In genomic region chr1:60898413-60898812, GRCh38 we compare ENCODE assay signal across 30 cellular contexts.
"Had no signal": no experiment of that assay in that cellular context is flagged by ENCODE, and none has a peak within 500 bp of the region (broad histone marks: within the 10 kb centered on the region; RNA-seq: fewer than 3 reads in every experiment).

No MANE protein-coding gene starts in this region.

- H3K9ac ChIP-seq: SK-N-SH had no signal

- H3K4me3 ChIP-seq: cardiac muscle cell, Peyer's patch, SJSA1 had no signal

- DNase-seq: activated B cell treated with CpG ODN at 0.5 μM for 24 hours; activated CD4-positive, alpha-beta T cell treated with anti-CD3 and anti-CD28 coated beads, Interleukin-2, amount 10 ng/mL, durations not matched to agents 24 days and 14 days; activated CD4-positive, alpha-beta T cell treated with anti-CD3 and anti-CD28 coated beads, Interleukin-2, amount 50 U/mL, for 4 hours; activated CD4-positive, CD25-positive, alpha-beta regulatory T cell treated with anti-CD3 and anti-CD28 coated beads, Interleukin-2, amount 50 U/mL, for 72 hours; activated effector memory CD4-positive, alpha-beta T cell treated with Interleukin-2 at 50 U/mL for 16 hours; activated naive CD4-positive, alpha-beta T cell treated with anti-CD3 and anti-CD28 coated beads, Interleukin-2, amount 10 ng/mL, durations not matched to agents 7 days and 5 days; activated naive CD8-positive, alpha-beta T cell treated with anti-CD3 and anti-CD28 coated beads, Interleukin-2, amount 50 U/mL, for 24 hours; activated T-cell treated with anti-CD3 and anti-CD28 coated beads, Interleukin-2, amount 50 U/mL, for 24 hours; anterior cingulate cortex; brain microvascular endothelial cell; IMR-90; Karpas-422; KBM-7; NCI-H1105 treated with DMSO at 0.1 percent for 48 hours; NCI-H1436; NCI-H1694; NCI-H1930; NCI-H2081 treated with DMSO at 0.1 percent for 48 hours; NCI-H510A; NCI-H526; NCI-H748 treated with DMSO at 0.1 percent for 48 hours; NK-92 treated with Interleukin-12 subunit alpha and Interleukin-12 subunit beta, amount 100 ng/mL, for 24 hours; PC-3; Peyer's patch; RPMI8226; SHP77 treated with DMSO at 0.1 percent for 48 hours; SK-N-SH had no signal

- H3K9me3 ChIP-seq: Peyer's patch, SJSA1, SK-N-SH had no signal

- H3K27ac ChIP-seq: brain microvascular endothelial cell, cardiac muscle cell, Peyer's patch, SJSA1, VCaP had no signal

- H3K27me3 ChIP-seq: brain microvascular endothelial cell, cardiac muscle cell, Peyer's patch, SJSA1 had no signal

- ATAC-seq: PC-3 had no signal

- H3K4me2 ChIP-seq: SK-N-SH had no signal

- H3K36me3 ChIP-seq: brain microvascular endothelial cell, cardiac muscle cell, Peyer's patch, SJSA1 had no signal

- H3K4me1 ChIP-seq: Peyer's patch, SJSA1 had no signal
